Comparison of ENCODE assay signal across 26 cellular contexts in the genomic region with DNA sequence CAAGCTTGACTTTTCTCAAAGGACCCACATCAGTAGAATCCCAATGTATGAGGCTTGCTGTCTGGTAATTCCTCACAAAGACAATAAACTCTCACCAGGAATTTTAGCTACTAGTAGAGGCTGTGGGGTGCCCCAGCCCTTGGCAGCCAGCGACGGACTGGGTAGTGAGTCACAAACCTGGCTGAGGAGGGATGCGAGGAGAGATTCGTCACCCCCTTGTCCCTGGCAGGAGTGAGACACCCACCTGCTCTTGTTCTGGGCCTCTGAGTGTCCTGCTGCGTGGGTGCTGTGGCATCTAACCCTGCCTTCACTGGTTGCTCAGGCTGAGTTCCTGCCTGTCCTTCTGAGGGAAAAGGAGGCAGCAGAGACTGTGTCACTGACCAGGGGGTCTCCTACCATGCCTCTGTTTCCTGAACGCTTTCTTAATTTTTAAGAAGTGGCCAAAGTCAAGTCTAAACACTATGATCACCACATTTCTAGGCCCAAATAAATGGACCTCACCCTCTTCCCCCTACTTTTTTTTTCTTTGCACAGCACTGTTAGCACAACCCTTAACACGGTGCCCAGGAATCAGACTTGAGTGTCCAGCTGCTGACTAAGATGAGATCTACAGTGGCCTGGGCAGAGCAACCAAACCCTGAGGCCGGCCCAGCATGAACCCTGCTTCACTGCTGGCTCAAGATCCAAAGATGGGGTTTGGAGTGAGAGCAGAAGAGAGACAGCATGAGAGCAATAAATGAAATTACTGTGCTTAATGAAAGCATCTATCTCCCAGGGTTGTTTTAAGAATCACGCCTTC.
A peak's percentile ranks its signal among the peaks of the same experiment; 100 is the strongest.
DNase-seq lines count a peak whose midpoint lies in the region; ATAC-seq and TF ChIP-seq lines count a peak whose summit lies in the region.
"Had no signal": no experiment of that assay in that cellular context is flagged by ENCODE, and none has a peak within 500 bp of the region (broad histone marks: within the 10 kb centered on the region; RNA-seq: fewer than 3 reads in every experiment).

No MANE protein-coding gene starts in this region.

- peak; percentile 57 for ATAC-seq in esophagus mucosa
- ATAC-seq: body of pancreas, gastroesophageal sphincter, GM12878, K562, left cardiac atrium, sciatic nerve, T-cell had no signal

- H3K27ac ChIP-seq in RWPE1 (no peak overlapping the region), prostate gland (no peak overlapping the region)
- H3K27ac ChIP-seq: body of pancreas, esophagus muscularis mucosa, gastroesophageal sphincter, parathyroid adenoma had no signal

- 93% methylated on average over 9 of the region's 9 CpGs for WGBS in prostate gland

- no peaks in the 10 kb centered on the region for H3K36me3 ChIP-seq in prostate gland
- no peaks in the 10 kb centered on the region for H3K36me3 ChIP-seq in HAP-1 (replicated peaks)
- H3K36me3 ChIP-seq: esophagus muscularis mucosa, gastroesophageal sphincter had no signal

- POLR2A ChIA-PET in RWPE1 (lab: Yijun Ruan, JAX; ENCODE audit: low non-redundant PET) = no interaction called here

- H3K27me3 ChIP-seq in prostate gland (replicated peaks; ENCODE audit: insufficient read depth) (no peaks in the 10 kb centered on the region), HAP-1 (ENCODE audit: low read depth) (no peaks in the 10 kb centered on the region)
- H3K27me3 ChIP-seq: body of pancreas, esophagus muscularis mucosa, gastroesophageal sphincter had no signal

- CTCF ChIA-PET in RWPE1 (lab: Yijun Ruan, JAX) = interaction anchor here (0.6 to 0.8 kb wide), 2 partner anchors 9 to 47 kb away, joined by 4 to 5 read pairs; no protein-coding TSS in a partner anchor

- intact Hi-C loops in prostate gland (cut with DNase I) = no loop called here

- H3K4me1 ChIP-seq in prostate gland (replicated peaks) = no peaks in the 10 kb centered on the region
- H3K4me1 ChIP-seq in HAP-1 = no peaks in the 10 kb centered on the region
- H3K4me1 ChIP-seq: body of pancreas, esophagus muscularis mucosa, gastroesophageal sphincter, parathyroid adenoma had no signal

- no peak for TF ChIP-seq POLR2A in prostate gland (IDR thresholded peaks at IDR 0.05)

- peak; percentile 29 for DNase-seq in HK-2 (ENCODE audit: unreplicated experiment)
- peak; percentile 53 for DNase-seq in RWPE1 (ENCODE audit: low spot score)
- peak; percentile 35 for DNase-seq in renal cortical epithelial cell (ENCODE audit: low read depth)
- DNase-seq in NCI-H1436 treated with DMSO at 0.1 percent for 48 hours (lab: John Stamatoyannopoulos, UW) = no peak
- DNase-seq in prostate gland (ENCODE audit: low spot score) = no peak
- no peak for DNase-seq in HAP-1 (ENCODE audit: low spot score in 2 of 2)
- DNase-seq in anterior cingulate cortex (lab: John Stamatoyannopoulos, UW) = no peak
- DNase-seq: activated CD4-positive, alpha-beta T cell treated with anti-CD3 and anti-CD28 coated beads for 4 hours; AML-193; body of pancreas; CD8-positive, alpha-beta memory T cell; DMS53; effector memory CD4-positive, alpha-beta T cell; left cardiac atrium; MV-4-11; naive B cell; NCI-H1694 treated with DMSO at 0.1 percent for 48 hours; T-cell; trophoblast cell had no signal

- H3K9me3 ChIP-seq in prostate gland (no peaks in the 10 kb centered on the region), HAP-1 (no peaks in the 10 kb centered on the region)
- H3K9me3 ChIP-seq: body of pancreas, esophagus muscularis mucosa, gastroesophageal sphincter had no signal

- H3K4me3 ChIP-seq in prostate gland (no peak overlapping the region), HAP-1 (no peak overlapping the region)
- H3K4me3 ChIP-seq: body of pancreas, esophagus muscularis mucosa, gastroesophageal sphincter, GM12878, K562 had no signal

- in situ Hi-C loops in HAP-1 (cut with MboI; ENCODE audit: low sequenced_read_pairs) = no loop called here

- TF ChIP-seq CTCF in RWPE1 (conservative IDR thresholded peaks at IDR 0.05; ENCODE audit: low read depth) (no peak), prostate gland (IDR thresholded peaks at IDR 0.05) (no peak)

Comparison
In these comparisons a context has a peak if more than half of its experiments do, and no peak if none do; other contexts are left out.
1. DNase-seq: peak in HK-2 (single experiment), RWPE1 (single experiment) and renal cortical epithelial cell (single experiment); none in NCI-H1436 treated with DMSO at 0.1 percent for 48 hours (single experiment), prostate gland (single experiment), HAP-1 (0 of 2) and anterior cingulate cortex (0 of 58).